In the genomic region with DNA sequence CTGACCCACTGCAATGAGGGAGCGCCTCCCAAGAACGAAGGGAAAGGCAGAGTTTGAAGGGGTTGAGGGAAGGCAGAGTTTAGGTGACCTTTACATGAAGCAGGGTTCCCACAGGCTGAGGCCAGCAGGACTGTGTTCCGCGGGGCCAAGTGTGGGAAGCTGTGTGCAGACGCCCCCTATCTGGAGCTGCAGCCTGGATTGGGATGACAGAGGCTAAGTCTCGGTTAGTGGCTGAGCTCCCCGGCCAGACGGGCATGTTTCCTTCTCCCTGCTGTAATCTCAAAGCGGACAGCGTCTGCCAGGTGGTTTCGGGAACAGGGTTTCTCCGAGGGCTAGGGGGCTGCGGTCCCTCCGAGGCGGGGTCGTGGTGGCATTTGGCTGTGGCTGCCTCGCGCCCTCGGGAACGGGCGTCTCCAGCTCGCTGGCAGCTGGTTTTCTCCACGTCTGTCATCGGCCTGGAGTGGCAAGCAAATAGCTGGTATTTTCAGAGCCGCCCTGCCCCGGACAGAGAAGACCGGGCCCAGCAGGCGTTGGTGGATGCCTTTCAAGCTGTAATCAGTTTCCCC, we compare ENCODE assay signal across 8 cellular contexts. TPM values are rescaled to one million over a fixed set of nuclear protein-coding genes. Genes with fewer than 3 reads are reported as not detected.
DNase-seq lines count a peak whose midpoint lies in the region; ATAC-seq and TF ChIP-seq lines count a peak whose summit lies in the region.

No MANE protein-coding gene starts in this region.

- peaks cover 18% of the 10 kb centered on the region; the same call in 1 of the 2 replicates for H4K20me1 ChIP-seq in DND-41 (ENCODE audit: insufficient read depth, low read length)

- H3K27ac ChIP-seq in DND-41 (ENCODE audit: low read length): peak overlapping the region; percentile 41
- peak overlapping the region; percentile 45 for H3K27ac ChIP-seq in effector memory CD4-positive, alpha-beta T cell (ENCODE audit: insufficient read depth, low read length, poor library complexity, severe bottlenecking)
- peak overlapping the region; percentile 67 for H3K27ac ChIP-seq in stomach smooth muscle (ENCODE audit: low read length)

- ATAC-seq in DND-41 (ENCODE audit: insufficient read depth, low read depth) (peak; percentile 15), GM21515 (IDR thresholded peaks at IDR 0.05; ENCODE audit: unreplicated experiment) (peak; percentile 10), GM21381 (IDR thresholded peaks at IDR 0.05; ENCODE audit: unreplicated experiment) (no peak)

- peaks cover 17% of the 10 kb centered on the region for H3K36me3 ChIP-seq in DND-41 (ENCODE audit: insufficient read depth, low read length)
- H3K36me3 ChIP-seq in effector memory CD4-positive, alpha-beta T cell (ENCODE audit: control insufficient read depth, insufficient read depth, low read length): no peaks in the 10 kb centered on the region
- peaks cover 0 to 2% of the 10 kb centered on the region in 2 donors for H3K36me3 ChIP-seq in stomach smooth muscle (ENCODE audit: control insufficient read depth in 2 of 2, insufficient read depth in 2 of 2, low read length in 2 of 2)

- peak overlapping the region; percentile 75 for H3K4me3 Mint-ChIP-seq in T-helper 1 cell treated with Interleukin-12 subunit alpha and Interleukin-12 subunit beta and Interleukin-4 antibody, amounts not matched to agents 30 μg/mL and 1 μg/mL, for 36 hours

- H3K9me3 Mint-ChIP-seq in T-helper 1 cell treated with Interleukin-12 subunit alpha and Interleukin-12 subunit beta and Interleukin-4 antibody, amounts not matched to agents 30 μg/mL and 1 μg/mL, for 36 hours: no peaks in the 10 kb centered on the region

- peak overlapping the region; percentile 93 for H2AFZ ChIP-seq in DND-41 (ENCODE audit: low read depth, low read length)

- intact Hi-C loops in lower leg skin (cut with DNase I; ENCODE audit: low total_unique reads): loop anchor here (10.0 kb wide), 1 partner anchor 52 kb away; a partner anchor contains a TSS

- H3K27me3 Mint-ChIP-seq in T-helper 1 cell treated with Interleukin-12 subunit alpha and Interleukin-12 subunit beta and Interleukin-4 antibody, amounts not matched to agents 30 μg/mL and 1 μg/mL, for 36 hours (ENCODE audit: low read depth): peaks cover 20% of the 10 kb centered on the region

- H3K27me3 ChIP-seq in DND-41 (ENCODE audit: insufficient read depth, low read length, poor library complexity): peaks cover 10% of the 10 kb centered on the region
- H3K27me3 ChIP-seq in effector memory CD4-positive, alpha-beta T cell (replicated peaks; ENCODE audit: control insufficient read depth, insufficient read depth, low read length, poor library complexity, severe bottlenecking): no peaks in the 10 kb centered on the region
- H3K27me3 ChIP-seq in stomach smooth muscle (ENCODE audit: control insufficient read depth in 1 of 2, insufficient read depth in 2 of 2, low read length in 2 of 2): no peaks in the 10 kb centered on the region

- peaks cover 42% of the 10 kb centered on the region for H3K79me2 ChIP-seq in DND-41 (ENCODE audit: insufficient read depth, low read length)

- H3K9ac ChIP-seq in DND-41 (ENCODE audit: low read depth, low read length) (peak overlapping the region; percentile 95), stomach smooth muscle (ENCODE audit: low read length in 2 of 2) (peak overlapping the region; percentile 76 to 84)

- H3K4me1 ChIP-seq in DND-41 (ENCODE audit: insufficient read depth, low read length): peaks cover 47% of the 10 kb centered on the region
- H3K4me1 ChIP-seq in effector memory CD4-positive, alpha-beta T cell (ENCODE audit: control insufficient read depth, insufficient read depth, low read length, poor library complexity, severe bottlenecking): peaks cover 16% of the 10 kb centered on the region
- peaks cover 38% of the 10 kb centered on the region for H3K4me1 ChIP-seq in stomach smooth muscle (ENCODE audit: control insufficient read depth, insufficient read depth, low read length)

- DNase-seq in DND-41: peak; percentile 35
- DNase-seq in Kasumi-1 (lab: John Stamatoyannopoulos, UW): peak; percentile 46 to 50
- peak in 1 of 3 donors; percentile 12 for DNase-seq in effector memory CD4-positive, alpha-beta T cell
- peak in 1 of 2 donors; percentile 93 for DNase-seq in lower leg skin (ENCODE audit: low spot score in 2 of 2)

- TF ChIP-seq CTCF in DND-41 (IDR thresholded peaks at IDR 0.05; ENCODE audit: borderline replicate concordance, extremely low read depth, low read length, poor library complexity, severe bottlenecking): peak; percentile 50
- no peak for TF ChIP-seq CTCF in lower leg skin (IDR thresholded peaks at IDR 0.05)

- peak overlapping the region; percentile 42 to 100; a peak in 3 of 4 replicates for H3K4me3 ChIP-seq in DND-41 (ENCODE audit: low read depth in 1 of 2, low read length in 2 of 2)
- peak overlapping the region; percentile 89 for H3K4me3 ChIP-seq in effector memory CD4-positive, alpha-beta T cell (ENCODE audit: insufficient read depth, low read depth, low read length, poor library complexity, severe bottlenecking)
- peak overlapping the region; percentile 37 for H3K4me3 ChIP-seq in lower leg skin (ENCODE audit: low read depth, poor library complexity, severe bottlenecking)
- peak overlapping the region; percentile 71 to 90 for H3K4me3 ChIP-seq in stomach smooth muscle (ENCODE audit: low read length in 2 of 2)

- H3K4me2 ChIP-seq in DND-41 (ENCODE audit: insufficient read depth, low read length): peak overlapping the region; percentile 99

- peak overlapping the region; percentile 9 for H3K27ac Mint-ChIP-seq in T-helper 1 cell treated with Interleukin-12 subunit alpha and Interleukin-12 subunit beta and Interleukin-4 antibody, amounts not matched to agents 30 μg/mL and 1 μg/mL, for 36 hours

- 4 to 7% methylated on average over 16 to 26 of the region's 28 CpGs for WGBS in lower leg skin, 2 donors

- H3K9me3 ChIP-seq in DND-41 (ENCODE audit: insufficient read depth, low read length, severe bottlenecking): no peaks in the 10 kb centered on the region
- H3K9me3 ChIP-seq in effector memory CD4-positive, alpha-beta T cell (ENCODE audit: control insufficient read depth, low read length): no peaks in the 10 kb centered on the region
- no peaks in the 10 kb centered on the region for H3K9me3 ChIP-seq in stomach smooth muscle (ENCODE audit: control insufficient read depth in 2 of 2, low read length in 2 of 2)

- H3K36me3 Mint-ChIP-seq in T-helper 1 cell treated with Interleukin-12 subunit alpha and Interleukin-12 subunit beta and Interleukin-4 antibody, amounts not matched to agents 30 μg/mL and 1 μg/mL, for 36 hours (ENCODE audit: low read depth): peaks cover 3% of the 10 kb centered on the region

- no peak for TF ChIP-seq POLR2A in lower leg skin (IDR thresholded peaks at IDR 0.05)

- H3K4me1 Mint-ChIP-seq in T-helper 1 cell treated with Interleukin-12 subunit alpha and Interleukin-12 subunit beta and Interleukin-4 antibody, amounts not matched to agents 30 μg/mL and 1 μg/mL, for 36 hours (ENCODE audit: low read depth): peaks cover 14% of the 10 kb centered on the region

RNA-seq across cellular contexts. Expression of a gene that starts 0.7 kb away (rescaled TPM):
- total RNA-seq in lower leg skin: 100 to 1,000 TPM in 3 of 4 donors, 10 to 100 TPM in 1; 99.0 to 308 (median 194) TPM

RNA-seq across cellular contexts. Expression of a gene that starts 51.7 kb away (rescaled TPM):
- total RNA-seq in lower leg skin: 10 to 100 TPM; 37.5 to 59.7 (median 43.0) TPM

Comparison
In these comparisons a context has a peak if more than half of its experiments do, and no peak if none do; other contexts are left out.
1. H3K4me3 ChIP-seq: peak in every context shown above with its lines; median percentile 89 in effector memory CD4-positive, alpha-beta T cell; 80 in stomach smooth muscle; 71 in DND-41; 37 in lower leg skin.